28 cellular contexts compared by ENCODE assay signal in genomic region chr11:42571486-42572230, GRCh38.
"Had no signal": no experiment of that assay in that cellular context is flagged by ENCODE, and none has a peak within 500 bp of the region (broad histone marks: within the 10 kb centered on the region; RNA-seq: fewer than 3 reads in every experiment).

No MANE protein-coding gene starts in this region.

- H3K4me3 ChIP-seq: left lung, lung, pancreas, prostate gland, skin epidermis, stomach, testis, thyroid gland, transverse colon, upper lobe of left lung, vagina had no signal

- ATAC-seq: left colon; left lung; natural killer cell; pancreas; right cardiac atrium; sciatic nerve; stimulated activated naive B cell treated with anti-CD40 and anti-IgM and Interleukin-4, amounts not matched to agents 10 μg/mL and 1 μg/mL and 100 μg/mL, for 72 hours; stimulated activated naive CD8-positive, alpha-beta T cell treated with anti-CD3 and anti-CD28 coated beads, Interleukin-15, Interleukin-2, amounts not matched to agents 100 U/mL and 50 U/mL, for 24 hours had no signal

- H3K4me1 ChIP-seq: left lung, pancreas, prostate gland, stomach, testis, thyroid gland, transverse colon, upper lobe of left lung, vagina had no signal

- H3K9me3 ChIP-seq: left lung, pancreas, prostate gland, testis, thyroid gland, transverse colon, vagina had no signal

- DNase-seq: hypothalamus; immature natural killer cell; kidney; left colon; left lung; mesendoderm; naive B cell; natural killer cell; pancreas; posterior cingulate gyrus; retina; right cardiac atrium; stimulated activated CD4-positive, alpha-beta T cell treated with anti-CD3 and anti-CD28 coated beads, Interleukin-12 subunit alpha, Interleukin-12 subunit beta, amount 100 ng/mL, for 4 hours; stimulated activated CD4-positive, alpha-beta T cell treated with anti-CD3 and anti-CD28 coated beads, Interleukin-15, amount 100 ng/mL, for 24 hours; stimulated activated CD4-positive, alpha-beta T cell treated with anti-CD3 and anti-CD28 coated beads, Interleukin-2, amount 100 ng/mL, for 24 hours; stimulated activated CD4-positive, alpha-beta T cell treated with anti-CD3 and anti-CD28 coated beads, Interleukin-4, amount 100 ng/mL, for 1 hour; stimulated activated naive B cell treated with anti-CD40 and anti-IgM and Interleukin-4, amounts not matched to agents 10 μg/mL and 1 μg/mL and 100 μg/mL, for 72 hours; stimulated activated naive CD8-positive, alpha-beta T cell treated with anti-CD3 and anti-CD28 coated beads, Interleukin-15, Interleukin-2, amounts not matched to agents 100 U/mL and 50 U/mL, for 24 hours; stomach; testis; thyroid gland; transverse colon; upper lobe of left lung had no signal

- H3K27ac ChIP-seq: left lung, pancreas, prostate gland, skin epidermis, stomach, testis, thyroid gland, transverse colon, upper lobe of left lung, vagina had no signal

- H3K36me3 ChIP-seq: left lung, pancreas, prostate gland, stomach, thyroid gland, transverse colon, upper lobe of left lung, vagina had no signal
